11 cellular contexts compared by ENCODE assay signal in the genomic region with DNA sequence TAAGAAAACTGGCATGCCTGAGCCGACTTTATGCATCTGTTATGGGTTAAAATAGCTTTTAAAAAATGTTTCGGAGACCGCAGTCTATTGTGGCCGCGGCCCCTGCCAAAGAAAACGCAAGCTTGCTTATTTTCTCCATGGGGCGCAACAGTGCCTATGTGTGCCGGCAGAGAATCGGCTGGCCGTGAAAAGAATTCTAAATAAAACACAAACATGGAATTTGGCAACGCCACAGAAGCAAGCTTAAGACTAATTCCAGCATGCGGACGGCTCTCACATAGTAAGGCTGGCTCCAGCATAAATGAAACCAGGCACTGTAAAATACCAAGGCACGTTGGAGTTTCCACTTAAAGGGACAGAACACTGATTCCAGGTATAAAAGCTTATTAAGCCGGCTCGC. TPM values are rescaled to one million over a fixed set of nuclear protein-coding genes. Genes with fewer than 3 reads are reported as not detected.
DNase-seq lines count a peak whose midpoint lies in the region; ATAC-seq, FAIRE-seq and TF ChIP-seq lines count a peak whose summit lies in the region.
"Had no signal": no experiment of that assay in that cellular context is flagged by ENCODE, and none has a peak within 500 bp of the region (broad histone marks: within the 10 kb centered on the region; RNA-seq: fewer than 3 reads in every experiment).

No MANE protein-coding gene starts in this region.

- no peaks in the 10 kb centered on the region for H3K27me3 Mint-ChIP-seq in type B pancreatic cell

- in situ Hi-C loops in HepG2 (cut with HindIII; ENCODE audit: extremely low pct_ligation_motif_present, low pct_unique_long_range_greater_than_20kb) = no loop called here

- no peak overlapping the region for H3K27ac ChIP-seq in HepG2 (ENCODE audit: extremely low read length, insufficient read depth, low read length)
- no peak overlapping the region for H3K27ac ChIP-seq in right lobe of liver

- H3K27ac Mint-ChIP-seq in type B pancreatic cell = no peak overlapping the region

- intact Hi-C loops in HepG2 (cut with micrococcal nuclease; ENCODE audit: unreplicated experiment) (no loop called here), right lobe of liver (cut with DNase I) (no loop called here)

- FAIRE-seq in HepG2 (lab: Jason Lieb, UNC) = no peak
- FAIRE-seq: K562 had no signal

- no TSS peak for BruUV-seq in HepG2 (replicated peaks; lab: Mats Ljungman, UMichigan)

- no peak overlapping the region for H2AFZ ChIP-seq in HepG2 (ENCODE audit: low read length)

- H3K9me3 ChIP-seq in HepG2 (ENCODE audit: low read length) (no peaks in the 10 kb centered on the region), right lobe of liver (no peaks in the 10 kb centered on the region)

- 5% methylated on average over 16 of the region's 16 CpGs for WGBS in HepG2 (ENCODE audit: low lambda C conversion rate)
- 58% methylated on average over 16 of the region's 16 CpGs for WGBS in right lobe of liver (ENCODE audit: insufficient coverage, low coverage, low lambda C conversion rate, missing lambda C conversion rate)

- peaks cover 22% of the 10 kb centered on the region for H3K4me1 Mint-ChIP-seq in type B pancreatic cell (ENCODE audit: unreplicated experiment)

- peaks cover 6% of the 10 kb centered on the region for H3K36me3 Mint-ChIP-seq in type B pancreatic cell

- no peak for TF ChIP-seq RAD21 in HepG2 (CRISPR knock-in tag; IDR thresholded peaks at IDR 0.05)

- CTCF ChIA-PET in HepG2 (lab: Yijun Ruan, JAX; ENCODE audit: low intra/inter-chr PET ratio, low total read pairs) = no interaction called here

- POLR2A ChIA-PET in HepG2 (lab: Yijun Ruan, JAX) = no interaction called here

- TF ChIP-seq CTCF in HepG2 (CRISPR knock-in tag; IDR thresholded peaks at IDR 0.05) (no peak), right lobe of liver (IDR thresholded peaks at IDR 0.05) (no peak), type B pancreatic cell (conservative IDR thresholded peaks at IDR 0.05) (no peak)

- H3K79me2 ChIP-seq in HepG2 (ENCODE audit: insufficient read depth, low read length) = no peaks in the 10 kb centered on the region

- TF ChIP-seq EP300 in HepG2 (IDR thresholded peaks at IDR 0.05; ENCODE audit: low read depth in 2 of 2, low read length in 2 of 2) = no peak
- TF ChIP-seq EP300 in HepG2 (CRISPR knock-in tag; IDR thresholded peaks at IDR 0.05; ENCODE audit: borderline replicate concordance) = no peak

- H3K4me1 ChIP-seq in HepG2 (ENCODE audit: insufficient read depth, low read length) (no peaks in the 10 kb centered on the region), right lobe of liver (no peaks in the 10 kb centered on the region)

- peak overlapping the region; percentile 14 for H3K4me3 Mint-ChIP-seq in type B pancreatic cell

- H3K9ac ChIP-seq in HepG2 (ENCODE audit: insufficient read depth, low read depth, low read length) = no peak overlapping the region

- no peak for TF ChIP-seq POLR2A in HepG2 (IDR thresholded peaks at IDR 0.05; ENCODE audit: insufficient read depth in 1 of 2, low read depth in 2 of 2, low read length in 2 of 2)
- no peak for TF ChIP-seq POLR2A in right lobe of liver (IDR thresholded peaks at IDR 0.05)

- no peaks in the 10 kb centered on the region for H3K9me3 Mint-ChIP-seq in type B pancreatic cell

- H3K4me3 ChIP-seq in HepG2 (replicated peaks in 1 of 3; ENCODE audit: insufficient read depth in 1 of 3, low read depth in 2 of 3, low read length in 3 of 3) (no peak overlapping the region), right lobe of liver (no peak overlapping the region)
- H3K4me3 ChIP-seq: K562 had no signal

- no peak overlapping the region for H3K4me2 ChIP-seq in HepG2 (ENCODE audit: low read depth, low read length)

- H4K20me1 ChIP-seq in HepG2 (ENCODE audit: insufficient read depth, low read length) = no peaks in the 10 kb centered on the region

- H3K36me3 ChIP-seq in HepG2 (replicated peaks in 1 of 2; ENCODE audit: control insufficient read depth in 1 of 2, insufficient read depth in 2 of 2, low read length in 2 of 2) = no peaks in the 10 kb centered on the region
- H3K36me3 ChIP-seq in right lobe of liver = no peaks in the 10 kb centered on the region

- H3K27me3 ChIP-seq in HepG2 (ENCODE audit: control insufficient read depth in 1 of 2, insufficient read depth in 2 of 2, low read length in 2 of 2) (peaks cover 2 to 48% of the 10 kb centered on the region in 2 experiments; a peak in 4 of 5 replicates), right lobe of liver (no peaks in the 10 kb centered on the region)

- DNase-seq in HepG2 (ENCODE audit: low spot score) (no peak), right lobe of liver (no peak), astrocyte of the hippocampus (ENCODE audit: low read depth, low spot score) (peak; percentile 97), kidney tubule cell (ENCODE audit: low spot score) (peak; percentile 26), type B pancreatic cell (ENCODE audit: extremely low spot score, unreplicated experiment) (no peak), HT-29 (ENCODE audit: low spot score) (no peak), occipital lobe (lab: John Stamatoyannopoulos, UW) (no peak)
- DNase-seq in stimulated activated CD8-positive, alpha-beta memory T cell treated with anti-CD3 and anti-CD28 coated beads, Interleukin-4, amount 100 ng/mL, for 48 hours = no peak
- DNase-seq: activated CD4-positive, alpha-beta T cell treated with anti-CD3 and anti-CD28 coated beads, Interleukin-2, amount 50 U/mL, for 48 hours; NK-92 treated with Interleukin-12 subunit alpha and Interleukin-12 subunit beta, amount 100 ng/mL, for 24 hours had no signal

- ATAC-seq in HepG2 (no peak), right lobe of liver (no peak)
- ATAC-seq: K562 had no signal

TF ChIP-seq in HepG2, 621 proteins besides CTCF, POLR2A, EP300 and RAD21:
- TF ChIP-seq ZNF790 (CRISPR knock-in tag; IDR thresholded peaks at IDR 0.05; ENCODE audit: borderline replicate concordance) = no peak
- TF ChIP-seq HNF4G (IDR thresholded peaks at IDR 0.05; ENCODE audit: borderline replicate concordance, low read depth, low read length) = no peak
- TF ChIP-seq HNF4G (CRISPR knock-in tag; IDR thresholded peaks at IDR 0.05; ENCODE audit: borderline replicate concordance, low read depth) = no peak
- 0 out of 2 replicates have a peak, but pooled peaks have one; percentile 28 for TF ChIP-seq MAFF (IDR thresholded peaks at IDR 0.05; ENCODE audit: low read depth, low read length)
- peak in 1 of 2 experiments; percentile 45; a peak in 3 of 4 replicates for TF ChIP-seq MAFK (conservative IDR thresholded peaks at IDR 0.05 in 1 of 2, IDR thresholded peaks at IDR 0.05 in 1 of 2; ENCODE audit: low read length in 2 of 2)

RNA-seq across cellular contexts. Expression of a gene that starts 56.7 kb away (rescaled TPM):
- total RNA-seq in HepG2 (2016; rRNA removed; fragmentation: Illumina TruSeq; extraction: Trizol) = not detected in 2 replicates
- total RNA-seq in HepG2 (2016; cell fraction: cytosol; rRNA removed; fragmentation: Illumina TruSeq; extraction: Trizol; ENCODE audit: low read depth) = not detected in 2 replicates
- total RNA-seq in HepG2 (2016; cell fraction: insoluble cytoplasmic fraction; rRNA removed; fragmentation: Illumina TruSeq; extraction: Trizol) = not detected in 2 replicates
- total RNA-seq in HepG2 (2016; cell fraction: membrane; rRNA removed; fragmentation: Illumina TruSeq; extraction: Trizol) = not detected in 2 replicates
- total RNA-seq in HepG2 (2016; cell fraction: nucleus; rRNA removed; fragmentation: Illumina TruSeq; extraction: Trizol) = not detected in 2 replicates
- not detected in 2 replicates for polyA plus RNA-seq in HepG2 (2011; rRNA removed)
- not detected in 2 replicates for polyA plus RNA-seq in HepG2 (2011; cell fraction: cytosol; rRNA removed)
- 0.02 and 0.03 TPM in 2 replicates for polyA plus RNA-seq in HepG2 (2011; cell fraction: nucleus; rRNA removed)
- polyA plus RNA-seq in HepG2 (2012) = not detected in 2 replicates
- polyA plus RNA-seq in HepG2 (2016; cell fraction: cytosol; fragmentation: Illumina TruSeq; extraction: Trizol; ENCODE audit: low read depth) = not detected in 2 replicates
- not detected in 2 replicates for polyA plus RNA-seq in HepG2 (2016; cell fraction: insoluble cytoplasmic fraction; fragmentation: Illumina TruSeq; extraction: Trizol; ENCODE audit: low read depth)
- polyA plus RNA-seq in HepG2 (2016; cell fraction: membrane; fragmentation: Illumina TruSeq; extraction: Trizol; ENCODE audit: low read depth) = not detected in 2 replicates
- polyA plus RNA-seq in HepG2 (2016; cell fraction: nucleus; fragmentation: Illumina TruSeq; extraction: Trizol; ENCODE audit: insufficient read depth, low read depth) = not detected in 2 replicates
- polyA minus RNA-seq in HepG2 (2011; rRNA and poly(A)+ RNA removed; ENCODE audit: low replicate concordance) = not detected in 2 replicates
- polyA minus RNA-seq in HepG2 (2011; cell fraction: cytosol; rRNA and poly(A)+ RNA removed) = not detected in 2 replicates
- polyA minus RNA-seq in HepG2 (2011; cell fraction: nucleus; rRNA and poly(A)+ RNA removed) = under 0.01 TPM in 1 of 2 replicates, not detected in the other
- under 1 TPM; 0.04 to 0.61 (median 0.24) TPM for total RNA-seq in right lobe of liver
- 11.4 and 32.0 TPM in 2 replicates for total RNA-seq in type B pancreatic cell (ENCODE audit: low replicate concordance)
- total RNA-seq in HT-29 (2014; rRNA removed; shearing (Covaris generic)) = 2.4 and 3.2 TPM in 2 replicates
- total RNA-seq in occipital lobe = 27.0 TPM
- polyA plus RNA-seq: K562 had no signal

Comparison
In these comparisons a context has a peak if more than half of its experiments do, and no peak if none do; other contexts are left out.
1. DNase-seq: peak in astrocyte of the hippocampus (single experiment) and kidney tubule cell (single experiment); none in HepG2 (single experiment), right lobe of liver (0 of 3), type B pancreatic cell (single experiment), HT-29 (single experiment), occipital lobe (single experiment) and stimulated activated CD8-positive, alpha-beta memory T cell treated with anti-CD3 and anti-CD28 coated beads, Interleukin-4, amount 100 ng/mL, for 48 hours (single experiment).